Comparison of ENCODE assay signal across 29 cellular contexts in the genomic region with DNA sequence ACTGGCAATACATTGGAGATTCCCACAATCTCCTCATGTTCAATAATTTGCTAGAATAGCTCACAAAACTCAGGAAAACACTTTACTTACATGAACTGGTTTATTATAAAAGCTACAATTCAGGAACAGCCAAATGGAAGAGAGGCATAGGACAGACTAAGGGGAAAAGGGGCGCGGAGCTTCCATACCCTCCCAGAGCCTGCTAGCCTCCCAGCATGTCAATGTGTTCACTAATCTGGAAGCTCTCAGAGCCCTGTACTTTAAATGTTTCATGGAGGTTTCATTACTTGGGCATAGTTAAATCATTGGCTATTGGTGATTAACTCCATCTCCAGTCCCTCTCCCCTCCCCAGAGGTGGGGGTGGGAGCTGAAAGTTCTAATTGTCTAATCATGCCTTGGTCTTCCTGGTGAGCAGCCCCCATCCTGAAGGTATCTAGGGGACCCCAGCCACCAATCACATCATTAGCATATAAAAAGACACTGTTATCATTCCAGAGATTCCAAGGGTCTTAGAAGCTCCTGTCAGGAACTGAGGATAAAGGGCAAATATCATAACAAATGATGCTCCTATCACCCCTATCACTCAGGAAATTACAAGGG. TPM values are rescaled to one million over a fixed set of nuclear protein-coding genes. Genes with fewer than 3 reads are reported as not detected.
DNase-seq lines count a peak whose midpoint lies in the region; TF ChIP-seq lines count a peak whose summit lies in the region.
"Had no signal": no experiment of that assay in that cellular context is flagged by ENCODE, and none has a peak within 500 bp of the region (broad histone marks: within the 10 kb centered on the region; RNA-seq: fewer than 3 reads in every experiment).

No MANE protein-coding gene starts in this region.

- H3K9me3 ChIP-seq in HAP-1 = no peaks in the 10 kb centered on the region
- no peaks in the 10 kb centered on the region for H3K9me3 ChIP-seq in SK-N-SH
- no peaks in the 10 kb centered on the region for H3K9me3 ChIP-seq in iPS-18c (ENCODE audit: control insufficient read depth, insufficient read depth, low read length)
- H3K9me3 ChIP-seq: neutrophil had no signal

- CTCF ChIA-PET in SK-N-SH (lab: Yijun Ruan, JAX) = interaction anchor here (0.7 to 2.2 kb wide), 8 partner anchors 12 to 415 kb away, joined by 3 to 10 read pairs (median 4); no protein-coding TSS in a partner anchor

- peak overlapping the region; percentile 4; the same call in 1 of the 2 replicates for H3K4me2 ChIP-seq in SK-N-SH

- no peaks in the 10 kb centered on the region for H4K20me1 ChIP-seq in SK-N-SH (ENCODE audit: insufficient read depth)

- peak overlapping the region in 1 of 2 experiments; percentile 45; a peak in 2 of 4 replicates for H3K27ac ChIP-seq in SK-N-SH (ENCODE audit: low read depth in 2 of 2, low read length in 1 of 2)
- H3K27ac ChIP-seq: neutrophil, SK-N-MC, WERI-Rb-1 had no signal

- no peaks in the 10 kb centered on the region for H3K79me2 ChIP-seq in SK-N-SH (ENCODE audit: insufficient read depth)

- H3K9ac ChIP-seq in SK-N-SH = no peak overlapping the region

- POLR2A ChIA-PET in SK-N-SH (lab: Yijun Ruan, JAX) = no interaction called here

- TF ChIP-seq CTCF in SK-N-SH (IDR thresholded peaks at IDR 0.05) = no peak

- H3K4me1 ChIP-seq in HAP-1 = peaks cover 18% of the 10 kb centered on the region
- peaks cover 0 to 11% of the 10 kb centered on the region in 2 experiments; a peak in 1 of 4 replicates for H3K4me1 ChIP-seq in SK-N-SH (ENCODE audit: control insufficient read depth in 1 of 2, insufficient read depth in 2 of 2, low read depth in 1 of 2, low read length in 1 of 2)

- TF ChIP-seq EP300 in SK-N-SH (IDR thresholded peaks at IDR 0.05; ENCODE audit: borderline replicate concordance in 1 of 2, low read depth in 1 of 2, low read length in 1 of 2) = no peak

- DNase-seq in HAP-1 (ENCODE audit: low spot score in 2 of 2) = peak; percentile 34 to 59
- no peak for DNase-seq in SK-N-SH
- DNase-seq in cerebellum (ENCODE audit: low spot score) = no peak
- DNase-seq in NCI-H2107 (lab: John Stamatoyannopoulos, UW) = no peak
- no peak for DNase-seq in activated T-cell treated with anti-CD3 and anti-CD28 coated beads, Interleukin-2, amount 50 U/mL, for 48 hours
- DNase-seq in medulla oblongata (ENCODE audit: extremely low spot score) = no peak
- DNase-seq: activated CD4-positive, alpha-beta T cell treated with anti-CD3 and anti-CD28 coated beads, Interleukin-2, amount 10 ng/mL, durations not matched to agents 7 days and 5 days; activated naive CD4-positive, alpha-beta T cell treated with anti-CD3 and anti-CD28 coated beads, Interleukin-2, amount 10 ng/mL, durations not matched to agents 7 days and 5 days; AML-193; amniotic stem cell; cortex of kidney; hypothalamus; kidney; NCI-H1092; NCI-H187; NCI-H2227 treated with DMSO at 0.1 percent for 48 hours; RPMI8226; small intestine; stimulated activated CD4-positive, alpha-beta T cell treated with anti-CD3 and anti-CD28 coated beads, Interleukin-2, amount 100 ng/mL, for 24 hours; WERI-Rb-1 had no signal

- H3F3A ChIP-seq in SK-N-SH (replicated peaks; ENCODE audit: insufficient read depth) = no peaks in the 10 kb centered on the region

- H3K36me3 ChIP-seq in HAP-1 (replicated peaks) (no peaks in the 10 kb centered on the region), SK-N-SH (replicated peaks in 1 of 2; ENCODE audit: control insufficient read depth in 1 of 2, insufficient read depth in 2 of 2, low read length in 1 of 2) (no peaks in the 10 kb centered on the region)
- H3K36me3 ChIP-seq: neutrophil, WERI-Rb-1 had no signal

- TF ChIP-seq RAD21 in SK-N-SH (IDR thresholded peaks at IDR 0.05; ENCODE audit: low read length) = no peak

- H3K27me3 ChIP-seq in HAP-1 (ENCODE audit: low read depth) = no peaks in the 10 kb centered on the region
- no peaks in the 10 kb centered on the region for H3K27me3 ChIP-seq in SK-N-SH (ENCODE audit: insufficient read depth)

- H3K4me3 ChIP-seq in HAP-1 (no peak overlapping the region), SK-N-SH (ENCODE audit: low read depth in 2 of 2, low read length in 1 of 2) (no peak overlapping the region), iPS-18c (ENCODE audit: insufficient read depth, low read depth, low read length) (peak overlapping the region; percentile 10; the same call in 1 of the 2 replicates)
- H3K4me3 ChIP-seq: SK-N-MC had no signal

- H2AFZ ChIP-seq in SK-N-SH (ENCODE audit: low read depth) = peak overlapping the region; percentile 40; the same call in 1 of the 2 replicates

- in situ Hi-C loops in HAP-1 (cut with MboI; ENCODE audit: low sequenced_read_pairs) = no loop called here

- WGBS in SK-N-SH (ENCODE audit: low lambda C conversion rate) = 92% methylated on average over 2 of the region's 2 CpGs

- no peaks in the 10 kb centered on the region for H3K9me2 ChIP-seq in SK-N-SH

TF ChIP-seq in SK-N-SH, 30 proteins besides CTCF, POLR2A, EP300 and RAD21:
- no peak for TF ChIP-seq TCF12 (IDR thresholded peaks at IDR 0.05)
- TF ChIP-seq EZH2phosphoT487 (IDR thresholded peaks at IDR 0.05; ENCODE audit: borderline replicate concordance, low read depth) = no peak
- no peak for TF ChIP-seq RFX5 (IDR thresholded peaks at IDR 0.05; ENCODE audit: low read length)
- no peak for TF ChIP-seq GABPA (IDR thresholded peaks at IDR 0.05; ENCODE audit: low read depth)
- TF ChIP-seq, protein P1, sequence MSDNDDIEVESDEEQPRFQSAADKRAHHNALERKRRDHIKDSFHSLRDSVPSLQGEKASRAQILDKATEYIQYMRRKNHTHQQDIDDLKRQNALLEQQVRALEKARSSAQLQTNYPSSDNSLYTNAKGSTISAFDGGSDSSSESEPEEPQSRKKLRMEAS (IDR thresholded peaks at IDR 0.05; ENCODE audit: low read depth) = no peak
- no peak for TF ChIP-seq TEAD4 (IDR thresholded peaks at IDR 0.05; ENCODE audit: borderline replicate concordance, insufficient read depth)
- TF ChIP-seq RCOR1 (IDR thresholded peaks at IDR 0.05; ENCODE audit: low read length) = no peak

RNA-seq across cellular contexts. Expression of a gene that starts 10.9 kb away (rescaled TPM):
- not detected in 2 replicates for polyA plus RNA-seq in SK-N-SH (2012; rRNA removed)
- not detected in 2 replicates for polyA plus RNA-seq in SK-N-SH (2012; cell fraction: cytosol; rRNA removed)
- not detected in 2 replicates for polyA plus RNA-seq in SK-N-SH (2012; cell fraction: nucleus; rRNA removed)
- total RNA-seq in cerebellum = not detected
- total RNA-seq: activated T-helper 1 cell treated with anti-CD3 and anti-CD28 coated beads, Interleukin-12 subunit alpha, Interleukin-12 subunit beta, Interleukin-2, Interleukin-4 antibody, amounts not matched to agents 30 ng/mL and 10 ng/mL and 1 ng/mL, durations not matched to agents 14 hours and 24 hours and 36 hours; HepG2; kidney; LHCN-M2; lower leg skin; pulmonary artery endothelial cell; subcutaneous adipose tissue had no signal
- polyA plus RNA-seq: HepG2, small intestine had no signal

Comparison
In these comparisons a context has a peak if more than half of its experiments do, and no peak if none do; other contexts are left out.
1. DNase-seq: peak in HAP-1 (2 of 2); none in SK-N-SH (single experiment), cerebellum (single experiment), NCI-H2107 (single experiment), activated T-cell treated with anti-CD3 and anti-CD28 coated beads, Interleukin-2, amount 50 U/mL, for 48 hours (0 of 2) and medulla oblongata (single experiment).